Comparison of ENCODE assay signal across 17 cellular contexts in genomic region chr11:78449866-78450265, GRCh38. TPM values are rescaled to one million over a fixed set of nuclear protein-coding genes. Genes with fewer than 3 reads are reported as not detected.
A peak's percentile ranks its signal among the peaks of the same experiment; 100 is the strongest.
DNase-seq lines count a peak whose midpoint lies in the region; ATAC-seq and TF ChIP-seq lines count a peak whose summit lies in the region.
"Had no signal": no experiment of that assay in that cellular context is flagged by ENCODE, and none has a peak within 500 bp of the region (broad histone marks: within the 10 kb centered on the region; RNA-seq: fewer than 3 reads in every experiment).

No MANE protein-coding gene starts in this region.

- H3K4me2 ChIP-seq in GM23248 (ENCODE audit: unreplicated experiment) (no peak overlapping the region), smooth muscle cell (no peak overlapping the region)

- H3K9me2 ChIP-seq in GM23248 (ENCODE audit: insufficient read depth): no peaks in the 10 kb centered on the region

- H4K20me1 ChIP-seq in GM23248 (ENCODE audit: insufficient read depth): no peaks in the 10 kb centered on the region
- H4K20me1 ChIP-seq in smooth muscle cell (ENCODE audit: low read depth): no peaks in the 10 kb centered on the region

- H3K4me3 ChIP-seq in GM23248 (no peak overlapping the region), fibroblast of pulmonary artery (replicated peaks; ENCODE audit: low read depth, low read length) (no peak overlapping the region), smooth muscle cell (no peak overlapping the region)
- H3K4me3 ChIP-seq: SJSA1 had no signal

- no peaks in the 10 kb centered on the region for H3F3A ChIP-seq in GM23248 (ENCODE audit: insufficient read depth)
- H3F3A ChIP-seq in smooth muscle cell (ENCODE audit: low read depth): no peaks in the 10 kb centered on the region

- no peaks in the 10 kb centered on the region for H3K9me3 ChIP-seq in GM23248 (ENCODE audit: low read depth)
- no peaks in the 10 kb centered on the region for H3K9me3 ChIP-seq in smooth muscle cell (replicated peaks; ENCODE audit: low read depth)
- H3K9me3 ChIP-seq: SJSA1 had no signal

- in situ Hi-C loops in GM23248 (cut with MboI): no loop called here

- 81 to 84% methylated on average over 4 of the region's 4 CpGs for WGBS in GM23248 (ENCODE audit: low coverage in 1 of 2, low lambda C conversion rate in 2 of 2, missing lambda C conversion rate in 2 of 2), 2 experiments
- 65% methylated on average over 4 of the region's 4 CpGs for WGBS in smooth muscle cell (ENCODE audit: low lambda C conversion rate)

- no peaks in the 10 kb centered on the region for H3K36me3 ChIP-seq in GM23248 (ENCODE audit: low read depth)
- H3K36me3 ChIP-seq in smooth muscle cell (ENCODE audit: low read depth): no peaks in the 10 kb centered on the region
- H3K36me3 ChIP-seq: SJSA1 had no signal

- peak; percentile 11 for DNase-seq in GM23248
- DNase-seq in RKO (ENCODE audit: low spot score): peak; percentile 34
- peak; percentile 13 for DNase-seq in fibroblast of pulmonary artery (ENCODE audit: low read depth)
- no peak for DNase-seq in smooth muscle cell (lab: John Stamatoyannopoulos, UW; ENCODE audit: unreplicated experiment)
- DNase-seq in mesenteric fat pad (ENCODE audit: low spot score): no peak
- no peak for DNase-seq in NCI-H2171 treated with DMSO at 0.1 percent for 48 hours (lab: John Stamatoyannopoulos, UW)
- DNase-seq: AML-193; CD4-positive, alpha-beta T cell; Karpas-422; NCI-H1930; NCI-H446 treated with DMSO at 0.1 percent for 48 hours; NCI-H748 treated with DMSO at 0.1 percent for 48 hours; SW 1271 had no signal

- TF ChIP-seq CTCF in fibroblast of pulmonary artery (IDR thresholded peaks at IDR 0.05; ENCODE audit: low read length, missing control alignments): no peak
- TF ChIP-seq CTCF in smooth muscle cell (IDR thresholded peaks at IDR 0.05; ENCODE audit: borderline replicate concordance, insufficient read depth, poor library complexity, severe bottlenecking): no peak

- no peak overlapping the region for H3K27ac ChIP-seq in GM23248
- H3K27ac ChIP-seq in smooth muscle cell (ENCODE audit: low read depth): peak overlapping the region; percentile 35
- H3K27ac ChIP-seq: SJSA1 had no signal

- H2AFZ ChIP-seq in GM23248 (no peak overlapping the region), smooth muscle cell (ENCODE audit: low read depth) (no peak overlapping the region)

- no peak for ATAC-seq in HG02642 (IDR thresholded peaks at IDR 0.05; ENCODE audit: poor library complexity, unreplicated experiment)
- no peak for ATAC-seq in GM18517 (IDR thresholded peaks at IDR 0.05; ENCODE audit: unreplicated experiment)
- ATAC-seq: HCT116 had no signal

- H3K79me2 ChIP-seq in GM23248 (ENCODE audit: insufficient read depth) (no peaks in the 10 kb centered on the region), smooth muscle cell (ENCODE audit: low read depth) (no peaks in the 10 kb centered on the region)

- H3K4me1 ChIP-seq in GM23248 (ENCODE audit: insufficient read depth): no peaks in the 10 kb centered on the region
- no peaks in the 10 kb centered on the region for H3K4me1 ChIP-seq in smooth muscle cell (ENCODE audit: low read depth)
- H3K4me1 ChIP-seq: SJSA1 had no signal

- no peak overlapping the region for H3K9ac ChIP-seq in GM23248
- H3K9ac ChIP-seq in smooth muscle cell (ENCODE audit: low read depth): no peak overlapping the region

- H3K27me3 ChIP-seq in GM23248 (replicated peaks; ENCODE audit: insufficient read depth) (no peaks in the 10 kb centered on the region), smooth muscle cell (ENCODE audit: low read depth) (no peaks in the 10 kb centered on the region)
- H3K27me3 ChIP-seq: SJSA1 had no signal

RNA-seq across cellular contexts. Expression of gene GAB2, which starts 32.2 kb away (rescaled TPM):
- total RNA-seq in GM23248 (2014; rRNA removed; shearing (Covaris generic)): 7.2 and 12.2 TPM in 2 replicates
- polyA plus RNA-seq in GM23248 (2016; fragmentation: Nextera tagmentation; extraction: Ambion mirVana) (1.8 TPM in 2 replicates), smooth muscle cell (4.2 and 7.7 TPM in 2 replicates)
- total RNA-seq in smooth muscle cell (9.7 and 15.0 TPM in 2 replicates), mesenteric fat pad (65.1 TPM)

Comparison
In these comparisons a context has a peak if more than half of its experiments do, and no peak if none do; other contexts are left out.
1. DNase-seq: peak in GM23248 (single experiment), RKO (single experiment) and fibroblast of pulmonary artery (single experiment); none in smooth muscle cell (single experiment), mesenteric fat pad (single experiment) and NCI-H2171 treated with DMSO at 0.1 percent for 48 hours (single experiment).